1 cellular context compared by ENCODE assay signal in the genomic region with DNA sequence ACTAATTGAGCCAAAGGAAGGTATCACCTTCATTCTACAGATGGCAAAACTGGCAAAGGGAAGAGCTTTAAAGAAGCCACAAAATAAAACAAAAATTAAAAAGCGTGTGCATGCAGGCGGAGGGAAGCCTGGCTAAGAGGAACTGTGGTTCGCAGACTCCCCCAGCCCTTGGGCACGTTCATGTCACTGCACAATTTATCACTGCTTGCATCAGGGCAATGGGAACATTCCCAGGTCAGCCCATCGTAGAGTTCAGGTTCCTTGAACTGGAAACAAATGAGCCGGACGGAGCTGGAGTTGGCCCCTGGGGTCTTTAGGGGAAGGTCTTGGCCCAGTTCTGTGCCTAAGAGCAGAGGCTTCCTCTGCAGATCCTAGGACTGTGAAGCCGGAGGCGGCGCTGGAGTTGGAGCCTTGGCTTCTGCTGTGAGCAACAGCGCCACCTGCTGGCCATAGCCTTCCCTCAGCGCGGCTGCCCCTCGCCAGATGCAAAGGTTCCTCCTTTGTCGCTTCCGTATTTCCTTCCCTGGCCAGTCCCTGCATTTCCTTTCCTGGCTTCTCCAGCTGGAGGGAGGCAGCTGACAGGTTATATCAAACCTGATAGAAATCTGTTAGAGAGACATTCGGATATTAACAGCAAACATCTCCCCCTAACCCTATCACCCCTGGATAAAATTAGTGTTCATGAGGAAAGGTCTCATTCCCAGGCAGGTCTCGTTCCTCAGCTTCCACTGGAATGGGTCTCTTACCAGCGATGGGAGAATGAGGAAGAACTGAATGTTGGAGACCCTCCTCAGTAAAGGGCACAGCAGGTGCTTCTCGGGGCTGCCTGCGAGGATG.
TF ChIP-seq lines count a peak whose summit lies in the region.

No MANE protein-coding gene starts in this region.

TF ChIP-seq in K562, 482 proteins besides CTCF, POLR2A, EP300 and RAD21 (continued from another document):
- TF ChIP-seq SMC3 (conservative IDR thresholded peaks at IDR 0.05; ENCODE audit: insufficient read depth, low read depth, low read length): peak; percentile 33; the same call in 1 of the 2 replicates
